13 cellular contexts compared by ENCODE assay signal in genomic region chr11:20000393-20001134, GRCh38.
A peak's percentile ranks its signal among the peaks of the same experiment; 100 is the strongest.
DNase-seq lines count a peak whose midpoint lies in the region; ATAC-seq, FAIRE-seq and TF ChIP-seq lines count a peak whose summit lies in the region.
"Had no signal": no experiment of that assay in that cellular context is flagged by ENCODE, and none has a peak within 500 bp of the region (broad histone marks: within the 10 kb centered on the region; RNA-seq: fewer than 3 reads in every experiment).

No MANE protein-coding gene starts in this region.

- no peaks in the 10 kb centered on the region for H3K36me3 ChIP-seq in heart left ventricle

- no peaks in the 10 kb centered on the region for H3K36me3 Mint-ChIP-seq in natural killer cell treated with Interleukin-12 subunit alpha and Interleukin-12 subunit beta and Interleukin-15 and Interleukin-18, amount 100 ng/mL, for 72 hours
- H3K36me3 Mint-ChIP-seq in naive thymus-derived CD8-positive, alpha-beta T cell = no peaks in the 10 kb centered on the region
- H3K36me3 Mint-ChIP-seq: memory B cell had no signal

- H3K27ac Mint-ChIP-seq in natural killer cell treated with Interleukin-12 subunit alpha and Interleukin-12 subunit beta and Interleukin-15 and Interleukin-18, amount 100 ng/mL, for 72 hours = no peak overlapping the region
- no peak overlapping the region for H3K27ac Mint-ChIP-seq in naive thymus-derived CD8-positive, alpha-beta T cell
- H3K27ac Mint-ChIP-seq: dendritic cell treated with granulocyte-macrophage colony-stimulating factor and Interleukin-4, amounts not matched to agents 40 ng/mL and 50 ng/mL, for 4 days; memory B cell had no signal

- H3K27ac ChIP-seq in heart left ventricle = peak overlapping the region in 11 of 12 donors; percentile 9 to 73 (median 57)

- peak in 1 of 12 donors; percentile 10 for TF ChIP-seq CTCF in heart left ventricle (IDR thresholded peaks at IDR 0.05)

- H3K4me3 ChIP-seq in heart left ventricle = no peak overlapping the region

- POLR2A ChIA-PET in naive thymus-derived CD8-positive, alpha-beta T cell (lab: Charles Lee) = no interaction called here

- ATAC-seq in heart left ventricle = peak; percentile 73 to 84 (median 78)
- ATAC-seq in natural killer cell treated with Interleukin-12 subunit alpha and Interleukin-12 subunit beta and Interleukin-15 and Interleukin-18, amount 100 ng/mL, for 72 hours = peak in 1 of 2 donors; percentile 37
- no peak for ATAC-seq in GM18867 (IDR thresholded peaks at IDR 0.05; ENCODE audit: unreplicated experiment)
- no peak for ATAC-seq in naive thymus-derived CD8-positive, alpha-beta T cell

- TF ChIP-seq POLR2A in heart left ventricle (IDR thresholded peaks at IDR 0.05) (no peak), GM12892 (IDR thresholded peaks at IDR 0.05; ENCODE audit: low read depth, low read length) (no peak)

- peaks cover 18 to 22% of the 10 kb centered on the region in 2 donors for H3K4me1 Mint-ChIP-seq in natural killer cell treated with Interleukin-12 subunit alpha and Interleukin-12 subunit beta and Interleukin-15 and Interleukin-18, amount 100 ng/mL, for 72 hours (ENCODE audit: low read depth in 2 of 2)
- H3K4me1 Mint-ChIP-seq in naive thymus-derived CD8-positive, alpha-beta T cell = peaks cover 0 to 4% (median 0%) of the 10 kb centered on the region in 4 donors
- H3K4me1 Mint-ChIP-seq: memory B cell had no signal

- 34 to 40% (median 38%) methylated on average over 13 of the region's 13 CpGs for WGBS in heart left ventricle, 4 donors

- intact Hi-C loops in heart left ventricle (cut with DNase I) = loop anchor here in 2 of 10 donors (5.0 kb wide), 1 partner anchor 47 kb away; no protein-coding TSS in a partner anchor

- no peak for FAIRE-seq in GM12892 (lab: Jason Lieb, UNC)

- H3K4me3 Mint-ChIP-seq in natural killer cell treated with Interleukin-12 subunit alpha and Interleukin-12 subunit beta and Interleukin-15 and Interleukin-18, amount 100 ng/mL, for 72 hours = peak overlapping the region; percentile 21
- H3K4me3 Mint-ChIP-seq in naive thymus-derived CD8-positive, alpha-beta T cell = no peak overlapping the region
- H3K4me3 Mint-ChIP-seq: dendritic cell treated with granulocyte-macrophage colony-stimulating factor and Interleukin-4, amounts not matched to agents 40 ng/mL and 50 ng/mL, for 4 days; memory B cell had no signal

- peaks cover 0 to 59% (median 22%) of the 10 kb centered on the region in 12 donors for H3K4me1 ChIP-seq in heart left ventricle

- peak; percentile 98 for DNase-seq in DMS79 (lab: John Stamatoyannopoulos, UW)
- DNase-seq in NCI-H345 (lab: John Stamatoyannopoulos, UW) = peak; percentile 74
- peak in 4 of 5 donors; percentile 28 to 65 (median 42) for DNase-seq in heart left ventricle
- no peak for DNase-seq in natural killer cell treated with Interleukin-12 subunit alpha and Interleukin-12 subunit beta and Interleukin-15 and Interleukin-18, amount 100 ng/mL, for 72 hours (ENCODE audit: low spot score)
- DNase-seq in activated T-cell treated with anti-CD3 and anti-CD28 coated beads, Interleukin-2, amount 50 U/mL, for 1 hour = no peak
- DNase-seq in naive thymus-derived CD8-positive, alpha-beta T cell = no peak
- no peak for DNase-seq in GM12892 (ENCODE audit: insufficient read length)
- DNase-seq: activated T-cell treated with anti-CD3 and anti-CD28 coated beads, Interleukin-2, amount 50 U/mL, for 48 hours; stimulated activated CD4-positive, alpha-beta T cell treated with anti-CD3 and anti-CD28 coated beads, Interleukin-4, amount 100 ng/mL, for 4 hours; SW 1271 had no signal

- peaks cover 9 to 15% of the 10 kb centered on the region in 2 donors for H3K27me3 Mint-ChIP-seq in natural killer cell treated with Interleukin-12 subunit alpha and Interleukin-12 subunit beta and Interleukin-15 and Interleukin-18, amount 100 ng/mL, for 72 hours
- H3K27me3 Mint-ChIP-seq in naive thymus-derived CD8-positive, alpha-beta T cell = peaks cover 7 to 12% (median 9%) of the 10 kb centered on the region in 5 donors
- H3K27me3 Mint-ChIP-seq: dendritic cell treated with granulocyte-macrophage colony-stimulating factor and Interleukin-4, amounts not matched to agents 40 ng/mL and 50 ng/mL, for 4 days had no signal

- H3K9me3 ChIP-seq in heart left ventricle = no peaks in the 10 kb centered on the region

- no peaks in the 10 kb centered on the region for H3K9me3 Mint-ChIP-seq in natural killer cell treated with Interleukin-12 subunit alpha and Interleukin-12 subunit beta and Interleukin-15 and Interleukin-18, amount 100 ng/mL, for 72 hours
- H3K9me3 Mint-ChIP-seq in naive thymus-derived CD8-positive, alpha-beta T cell = no peaks in the 10 kb centered on the region
- H3K9me3 Mint-ChIP-seq: dendritic cell treated with granulocyte-macrophage colony-stimulating factor and Interleukin-4, amounts not matched to agents 40 ng/mL and 50 ng/mL, for 4 days; memory B cell had no signal

- no peaks in the 10 kb centered on the region for H3K27me3 ChIP-seq in heart left ventricle

Comparison
In these comparisons a context has a peak if more than half of its experiments do, and no peak if none do; other contexts are left out.
1. DNase-seq: peak in DMS79 (single experiment), NCI-H345 (single experiment) and heart left ventricle (4 of 5); none in natural killer cell treated with Interleukin-12 subunit alpha and Interleukin-12 subunit beta and Interleukin-15 and Interleukin-18, amount 100 ng/mL, for 72 hours (single experiment), activated T-cell treated with anti-CD3 and anti-CD28 coated beads, Interleukin-2, amount 50 U/mL, for 1 hour (single experiment), naive thymus-derived CD8-positive, alpha-beta T cell (0 of 10) and GM12892 (single experiment).
2. ATAC-seq: peak in heart left ventricle (4 of 4); none in GM18867 (single experiment) and naive thymus-derived CD8-positive, alpha-beta T cell (0 of 2).